Comparison of ENCODE assay signal across 20 cellular contexts in genomic region chr4:91330555-91331137, GRCh38.
"Had no signal": no experiment of that assay in that cellular context is flagged by ENCODE, and none has a peak within 500 bp of the region (broad histone marks: within the 10 kb centered on the region; RNA-seq: fewer than 3 reads in every experiment).

No MANE protein-coding gene starts in this region.

- H3K27me3 ChIP-seq: ascending aorta, hepatocyte, tibial nerve, uterus had no signal

- H3K27ac ChIP-seq: ascending aorta, coronary artery, hepatocyte, lower lobe of right lung, tibial nerve, uterus, VCaP had no signal

- H3K4me3 Mint-ChIP-seq: central memory CD8-positive, alpha-beta T cell; nephron; T-helper 1 cell treated with Interleukin-12 subunit alpha and Interleukin-12 subunit beta and Interleukin-4 antibody, amounts not matched to agents 30 μg/mL and 1 μg/mL, for 36 hours had no signal

- ATAC-seq: lower lobe of right lung; stimulated activated naive CD8-positive, alpha-beta T cell treated with anti-CD3 and anti-CD28 coated beads, Interleukin-15, Interleukin-2, amounts not matched to agents 100 U/mL and 50 U/mL, for 24 hours had no signal

- H3K4me1 Mint-ChIP-seq: central memory CD8-positive, alpha-beta T cell had no signal

- H3K27ac Mint-ChIP-seq: nephron; T-helper 1 cell treated with Interleukin-12 subunit alpha and Interleukin-12 subunit beta and Interleukin-4 antibody, amounts not matched to agents 30 μg/mL and 1 μg/mL, for 36 hours had no signal

- H3K4me1 ChIP-seq: ascending aorta, lower lobe of right lung, tibial nerve, uterus had no signal

- H3K4me3 ChIP-seq: ascending aorta, coronary artery, hepatocyte, lower lobe of right lung, tibial nerve, uterus had no signal

- H3K36me3 ChIP-seq: ascending aorta, lower lobe of right lung, tibial nerve, uterus had no signal

- H3K27me3 Mint-ChIP-seq: central memory CD8-positive, alpha-beta T cell had no signal

- H3K9me3 ChIP-seq: uterus had no signal

- DNase-seq: activated CD4-positive, alpha-beta T cell treated with anti-CD3 and anti-CD28 coated beads for 1 hour; activated CD8-positive, alpha-beta memory T cell treated with anti-CD3 and anti-CD28 coated beads for 24 hours; activated CD8-positive, alpha-beta memory T cell treated with anti-CD3 and anti-CD28 coated beads, Interleukin-2, amount 50 U/mL, for 48 hours; activated effector memory CD4-positive, alpha-beta T cell treated with anti-CD3 and anti-CD28 coated beads, Interleukin-2, amount 50 U/mL, for 16 hours; activated naive CD4-positive, alpha-beta T cell treated with anti-CD3 and anti-CD28 coated beads, Interleukin-2, amount 50 U/mL, for 16 hours; activated T-cell treated with anti-CD3 and anti-CD28 coated beads, Interleukin-2, amount 50 U/mL, for 48 hours; islet precursor cell; lower lobe of right lung; nucleus accumbens; stimulated activated naive CD8-positive, alpha-beta T cell treated with anti-CD3 and anti-CD28 coated beads, Interleukin-15, Interleukin-2, amounts not matched to agents 100 U/mL and 50 U/mL, for 24 hours; substantia nigra; uterus had no signal
